10 cellular contexts compared by ENCODE assay signal in genomic region chr5:102867999-102868662, GRCh38.
DNase-seq lines count a peak whose midpoint lies in the region; ATAC-seq and TF ChIP-seq lines count a peak whose summit lies in the region.
"Had no signal": no experiment of that assay in that cellular context is flagged by ENCODE, and none has a peak within 500 bp of the region (broad histone marks: within the 10 kb centered on the region; RNA-seq: fewer than 3 reads in every experiment).

No MANE protein-coding gene starts in this region.

- H3K27ac ChIP-seq in IMR-90 (ENCODE audit: insufficient read depth, low read length): no peak overlapping the region
- H3K27ac ChIP-seq in osteoblast (ENCODE audit: low read depth, low read length): no peak overlapping the region
- H3K27ac ChIP-seq in trophoblast cell (ENCODE audit: low read depth, low read length): no peak overlapping the region
- H3K27ac ChIP-seq: body of pancreas had no signal

- H4K12ac ChIP-seq in trophoblast cell (ENCODE audit: low read depth, low read length): no peak overlapping the region

- H3K36me3 ChIP-seq in IMR-90 (ENCODE audit: control insufficient read depth, insufficient read depth, low read length) (peaks cover 5% of the 10 kb centered on the region), endocrine pancreas (ENCODE audit: control insufficient read depth, insufficient read depth, low read length) (peaks cover 6% of the 10 kb centered on the region), osteoblast (ENCODE audit: insufficient read depth, low read length) (peaks cover 3% of the 10 kb centered on the region), trophoblast cell (ENCODE audit: control insufficient read depth in 1 of 2, insufficient read depth in 2 of 2, low read length in 2 of 2) (peaks cover 0 to 1% of the 10 kb centered on the region in 2 experiments)

- no peak overlapping the region for H2BK20ac ChIP-seq in IMR-90 (ENCODE audit: low read depth, low read length)

- peak; percentile 41 for DNase-seq in IMR-90
- DNase-seq in osteoblast (ENCODE audit: insufficient read length, low spot score, missing footprints): peak; percentile 80
- no peak for DNase-seq in trophoblast cell
- DNase-seq: body of pancreas; stimulated activated naive CD8-positive, alpha-beta T cell treated with anti-CD3 and anti-CD28 coated beads, Interleukin-15, amount 100 ng/mL, for 72 hours; T-helper 2 cell had no signal

- H3K9me3 ChIP-seq in IMR-90 (ENCODE audit: control insufficient read depth, insufficient read depth, low read length) (no peaks in the 10 kb centered on the region), endocrine pancreas (ENCODE audit: control insufficient read depth, low read length) (no peaks in the 10 kb centered on the region), osteoblast (ENCODE audit: low read depth, low read length) (no peaks in the 10 kb centered on the region), trophoblast cell (ENCODE audit: insufficient read depth, low read depth, low read length) (no peaks in the 10 kb centered on the region)
- H3K9me3 ChIP-seq: body of pancreas had no signal

- H3K4me1 ChIP-seq in IMR-90 (ENCODE audit: control insufficient read depth, insufficient read depth, low read length): peaks cover 2% of the 10 kb centered on the region
- H3K4me1 ChIP-seq in endocrine pancreas (ENCODE audit: control insufficient read depth, insufficient read depth, low read length): peaks cover 25% of the 10 kb centered on the region
- H3K4me1 ChIP-seq in osteoblast (ENCODE audit: insufficient read depth, low read length): peaks cover 21% of the 10 kb centered on the region
- H3K4me1 ChIP-seq in trophoblast cell (ENCODE audit: control insufficient read depth in 1 of 2, insufficient read depth in 2 of 2, low read length in 2 of 2): no peaks in the 10 kb centered on the region

- H3K9ac ChIP-seq in IMR-90 (ENCODE audit: low read depth, low read length) (no peak overlapping the region), endocrine pancreas (ENCODE audit: control insufficient read depth, insufficient read depth, low read length) (no peak overlapping the region), trophoblast cell (ENCODE audit: low read length) (no peak overlapping the region)

- no peak overlapping the region for H2BK15ac ChIP-seq in IMR-90 (ENCODE audit: low read depth, low read length)

- H3K4me2 ChIP-seq in IMR-90 (ENCODE audit: low read depth, low read length): peak overlapping the region; percentile 79; the same call in 1 of the 2 replicates
- peak overlapping the region; percentile 96 for H3K4me2 ChIP-seq in osteoblast (ENCODE audit: insufficient read depth, low read length)
- no peak overlapping the region for H3K4me2 ChIP-seq in trophoblast cell (ENCODE audit: low read length)

- in situ Hi-C loops in IMR-90 (cut with MboI; ENCODE audit: low sequenced_read_pairs): no loop called here

- no peak overlapping the region for H2AK9ac ChIP-seq in IMR-90 (replicated peaks; ENCODE audit: low read depth, low read length, poor library complexity)

- peaks cover 11 to 29% of the 10 kb centered on the region in 2 experiments for H3K79me1 ChIP-seq in IMR-90 (ENCODE audit: low read depth in 1 of 2, low read length in 2 of 2)
- peaks cover 7% of the 10 kb centered on the region for H3K79me1 ChIP-seq in trophoblast cell (ENCODE audit: low read length)

- H2AFZ ChIP-seq in IMR-90 (replicated peaks; ENCODE audit: low read length, poor library complexity) (no peak overlapping the region), osteoblast (ENCODE audit: low read length) (no peak overlapping the region), trophoblast cell (ENCODE audit: insufficient read depth, low read length, poor library complexity) (no peak overlapping the region)

- ATAC-seq in GM18861 (IDR thresholded peaks at IDR 0.05; ENCODE audit: unreplicated experiment) (peak; percentile 40), IMR-90 (ENCODE audit: low read depth) (no peak), HG03159 (IDR thresholded peaks at IDR 0.05; ENCODE audit: unreplicated experiment) (no peak), HG03039 (IDR thresholded peaks at IDR 0.05; ENCODE audit: unreplicated experiment) (no peak)
- ATAC-seq: body of pancreas; stimulated activated naive CD8-positive, alpha-beta T cell treated with anti-CD3 and anti-CD28 coated beads, Interleukin-15, amount 100 ng/mL, for 72 hours had no signal

- no peak overlapping the region for H3K56ac ChIP-seq in IMR-90 (ENCODE audit: extremely low read depth, insufficient read depth, low read length)

- H3K18ac ChIP-seq in IMR-90 (ENCODE audit: low read depth, low read length) (no peak overlapping the region), trophoblast cell (ENCODE audit: low read length) (no peak overlapping the region)

- no peak overlapping the region for H4K91ac ChIP-seq in IMR-90 (ENCODE audit: insufficient read depth, low read depth, low read length)
- H4K91ac ChIP-seq in trophoblast cell (ENCODE audit: low read depth, low read length): no peak overlapping the region

- no peaks in the 10 kb centered on the region for H3K27me3 ChIP-seq in IMR-90 (ENCODE audit: control insufficient read depth, insufficient read depth, low read length)
- no peaks in the 10 kb centered on the region for H3K27me3 ChIP-seq in endocrine pancreas (ENCODE audit: control insufficient read depth, insufficient read depth, low read length)
- no peaks in the 10 kb centered on the region for H3K27me3 ChIP-seq in osteoblast (ENCODE audit: insufficient read depth, low read length)
- no peaks in the 10 kb centered on the region for H3K27me3 ChIP-seq in trophoblast cell (ENCODE audit: insufficient read depth, low read length)
- H3K27me3 ChIP-seq: body of pancreas had no signal

- H3K23ac ChIP-seq in IMR-90 (ENCODE audit: low read depth, low read length) (0 out of 2 replicates have a peak overlapping the region, but pooled peaks have one; percentile 29), trophoblast cell (ENCODE audit: low read length) (no peak overlapping the region)

- H2BK5ac ChIP-seq in IMR-90 (ENCODE audit: low read depth, low read length, poor library complexity, severe bottlenecking) (no peak overlapping the region), trophoblast cell (ENCODE audit: low read depth, low read length, poor library complexity) (no peak overlapping the region)

- TF ChIP-seq POLR2A in IMR-90 (IDR thresholded peaks at IDR 0.05; ENCODE audit: low read depth, low read length): no peak

- TF ChIP-seq RAD21 in IMR-90 (IDR thresholded peaks at IDR 0.05; ENCODE audit: low read length): no peak

- no peak overlapping the region for H4K5ac ChIP-seq in IMR-90 (ENCODE audit: low read depth, low read length)

- peaks cover 22% of the 10 kb centered on the region for H3K79me2 ChIP-seq in osteoblast (ENCODE audit: insufficient read depth, low read length)
- H3K79me2 ChIP-seq in trophoblast cell (ENCODE audit: control insufficient read depth, insufficient read depth, low read length, poor library complexity): peaks cover 5% of the 10 kb centered on the region

- intact Hi-C loops in IMR-90 (cut with micrococcal nuclease): loop anchor here (5.0 kb wide), 4 partner anchors 104 to 186 kb away; partner anchors contain the start of gene PAM

- CTCF ChIA-PET in IMR-90 (lab: Yijun Ruan, JAX): interaction anchor here (0.9 to 2.1 kb wide), 2 partner anchors 35 to 187 kb away, joined by 3 to 6 read pairs; no protein-coding TSS in a partner anchor

- dilution Hi-C loops in IMR-90 (cut with HindIII; ENCODE audit: low sequenced_read_pairs, unreplicated experiment): no loop called here

- no peak overlapping the region for H2BK12ac ChIP-seq in trophoblast cell (ENCODE audit: low read length)

- H3K4ac ChIP-seq in IMR-90 (ENCODE audit: low read depth, low read length) (no peak overlapping the region), trophoblast cell (ENCODE audit: low read depth, low read length) (no peak overlapping the region)

- no peak overlapping the region for H2BK120ac ChIP-seq in IMR-90 (ENCODE audit: low read depth, low read length)
- no peak overlapping the region for H2BK120ac ChIP-seq in trophoblast cell (ENCODE audit: insufficient read depth, low read length, poor library complexity)

- BruUV-seq in IMR-90 (replicated peaks; lab: Mats Ljungman, UMichigan): no TSS peak

- no peak overlapping the region for H4K8ac ChIP-seq in IMR-90 (ENCODE audit: low read depth in 2 of 2, low read length in 2 of 2)
- no peak overlapping the region for H4K8ac ChIP-seq in trophoblast cell (ENCODE audit: low read depth, low read length)

- POLR2A ChIA-PET in IMR-90 (lab: Charles Lee; ENCODE audit: unreplicated experiment): no interaction called here

- 100% methylated on average over 1 of the region's 3 CpGs; no CpG with 5 or more reads in 1 of the 2 experiments for WGBS in IMR-90 (ENCODE audit: extremely low coverage in 2 of 2, insufficient read length in 1 of 2), 2 experiments
- no CpG with 5 or more reads among the region's 3 CpGs for WGBS in trophoblast cell (ENCODE audit: extremely low coverage, insufficient coverage, insufficient read length)

- H4K20me1 ChIP-seq in IMR-90 (ENCODE audit: insufficient read depth, low read length): no peaks in the 10 kb centered on the region
- H4K20me1 ChIP-seq in osteoblast (ENCODE audit: insufficient read depth, low read length): no peaks in the 10 kb centered on the region

- no peak overlapping the region for H2AK5ac ChIP-seq in IMR-90 (ENCODE audit: low read depth, low read length)
- H2AK5ac ChIP-seq in trophoblast cell (ENCODE audit: low read length): no peak overlapping the region

- H3K9me1 ChIP-seq in IMR-90 (ENCODE audit: insufficient read depth, low read length): peaks cover 5% of the 10 kb centered on the region; the same call in 1 of the 2 replicates

- TF ChIP-seq CTCF in IMR-90 (conservative IDR thresholded peaks at IDR 0.05; ENCODE audit: low read depth, low read length): no peak
- no peak for TF ChIP-seq CTCF in osteoblast (IDR thresholded peaks at IDR 0.05; ENCODE audit: extremely low read depth, low read depth, low read length)

- H3K14ac ChIP-seq in IMR-90 (replicated peaks; ENCODE audit: low read depth, low read length) (peak overlapping the region; percentile 7; the same call in 1 of the 2 replicates), trophoblast cell (ENCODE audit: low read length) (no peak overlapping the region)

- H3K4me3 ChIP-seq in IMR-90 (ENCODE audit: insufficient read depth, low read depth, low read length): no peak overlapping the region
- H3K4me3 ChIP-seq in endocrine pancreas (ENCODE audit: control insufficient read depth, insufficient read depth, low read length): peak overlapping the region; percentile 99
- peak overlapping the region; percentile 13 for H3K4me3 ChIP-seq in osteoblast (ENCODE audit: insufficient read depth, low read length)
- no peak overlapping the region for H3K4me3 ChIP-seq in trophoblast cell (ENCODE audit: low read depth, low read length)
- H3K4me3 ChIP-seq: body of pancreas had no signal

TF ChIP-seq in IMR-90, 13 proteins besides CTCF, POLR2A, EP300 and RAD21:
- no peak for TF ChIP-seq MAFK (IDR thresholded peaks at IDR 0.05; ENCODE audit: low read depth, low read length)
- TF ChIP-seq FOS (IDR thresholded peaks at IDR 0.05; ENCODE audit: low read depth, low read length): peak; percentile 51
- no peak for TF ChIP-seq CHD1 (IDR thresholded peaks at IDR 0.05; ENCODE audit: low read depth, low read length)

Comparison
In these comparisons a context has a peak if more than half of its experiments do, and no peak if none do; other contexts are left out.
1. DNase-seq: peak in IMR-90 (single experiment) and osteoblast (single experiment); none in trophoblast cell (0 of 2).
2. H3K4me3 ChIP-seq: peak in endocrine pancreas (single experiment) and osteoblast (single experiment); none in IMR-90 (single experiment) and trophoblast cell (single experiment).